1 cellular context compared by ENCODE assay signal in genomic region chr17:71109697-71110096, GRCh38.
TF ChIP-seq lines count a peak whose summit lies in the region.

No MANE protein-coding gene starts in this region.

TF ChIP-seq in HepG2, 621 proteins besides CTCF, POLR2A, EP300 and RAD21 (continued from another document):
- TF ChIP-seq CEBPB (IDR thresholded peaks at IDR 0.05; ENCODE audit: borderline replicate concordance, low read depth, low read length): peak; percentile 84
- no peak for TF ChIP-seq ZNF282 (IDR thresholded peaks at IDR 0.05; ENCODE audit: partially characterized antibody)
- TF ChIP-seq SP140L (CRISPR knock-in tag; IDR thresholded peaks at IDR 0.05; ENCODE audit: borderline replicate concordance): no peak
- no peak for TF ChIP-seq ATF2 (CRISPR knock-in tag; IDR thresholded peaks at IDR 0.05)
- no peak for TF ChIP-seq GATAD2A (CRISPR knock-in tag; IDR thresholded peaks at IDR 0.05)
- TF ChIP-seq, protein P1, sequence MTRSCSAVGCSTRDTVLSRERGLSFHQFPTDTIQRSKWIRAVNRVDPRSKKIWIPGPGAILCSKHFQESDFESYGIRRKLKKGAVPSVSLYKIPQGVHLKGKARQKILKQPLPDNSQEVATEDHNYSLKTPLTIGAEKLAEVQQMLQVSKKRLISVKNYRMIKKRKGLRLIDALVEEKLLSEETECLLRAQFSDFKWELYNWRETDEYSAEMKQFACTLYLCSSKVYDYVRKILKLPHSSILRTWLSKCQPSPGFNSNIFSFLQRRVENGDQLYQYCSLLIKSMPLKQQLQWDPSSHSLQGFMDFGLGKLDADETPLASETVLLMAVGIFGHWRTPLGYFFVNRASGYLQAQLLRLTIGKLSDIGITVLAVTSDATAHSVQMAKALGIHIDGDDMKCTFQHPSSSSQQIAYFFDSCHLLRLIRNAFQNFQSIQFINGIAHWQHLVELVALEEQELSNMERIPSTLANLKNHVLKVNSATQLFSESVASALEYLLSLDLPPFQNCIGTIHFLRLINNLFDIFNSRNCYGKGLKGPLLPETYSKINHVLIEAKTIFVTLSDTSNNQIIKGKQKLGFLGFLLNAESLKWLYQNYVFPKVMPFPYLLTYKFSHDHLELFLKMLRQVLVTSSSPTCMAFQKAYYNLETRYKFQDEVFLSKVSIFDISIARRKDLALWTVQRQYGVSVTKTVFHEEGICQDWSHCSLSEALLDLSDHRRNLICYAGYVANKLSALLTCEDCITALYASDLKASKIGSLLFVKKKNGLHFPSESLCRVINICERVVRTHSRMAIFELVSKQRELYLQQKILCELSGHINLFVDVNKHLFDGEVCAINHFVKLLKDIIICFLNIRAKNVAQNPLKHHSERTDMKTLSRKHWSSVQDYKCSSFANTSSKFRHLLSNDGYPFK (CRISPR knock-in tag; IDR thresholded peaks at IDR 0.05; ENCODE audit: borderline replicate concordance): no peak
- no peak for TF ChIP-seq ZFP90 (CRISPR knock-in tag; IDR thresholded peaks at IDR 0.05; ENCODE audit: borderline replicate concordance)
- TF ChIP-seq MYNN (CRISPR knock-in tag; IDR thresholded peaks at IDR 0.05; ENCODE audit: low read depth): no peak
- TF ChIP-seq ELF3 (CRISPR knock-in tag; IDR thresholded peaks at IDR 0.05): no peak
- 0 out of 2 replicates have a peak, but pooled peaks have one; percentile 36 for TF ChIP-seq CEBPG (CRISPR knock-in tag; IDR thresholded peaks at IDR 0.05)
